ENCODE assay signal across 1 cellular context in genomic region chr7:1105189-1105588, GRCh38.
TF ChIP-seq lines count a peak whose summit lies in the region.

No MANE protein-coding gene starts in this region.

TF ChIP-seq in GM23338, 12 proteins besides CTCF, POLR2A, EP300 and RAD21 (continued from another document):
- TF ChIP-seq ZNF462 (CRISPR knock-in tag; IDR thresholded peaks at IDR 0.05) (no peak), REST (IDR thresholded peaks at IDR 0.05; ENCODE audit: unreplicated experiment) (no peak), STAT1 (IDR thresholded peaks at IDR 0.05; ENCODE audit: unreplicated experiment) (no peak), POLR2AphosphoS5 (IDR thresholded peaks at IDR 0.05; ENCODE audit: low read depth) (no peak), NANOG (IDR thresholded peaks at IDR 0.05; ENCODE audit: borderline replicate concordance) (no peak), EZH2phosphoT487 (IDR thresholded peaks at IDR 0.05; ENCODE audit: unreplicated experiment) (no peak), CREB1 (CRISPR knock-in tag; IDR thresholded peaks at IDR 0.05; ENCODE audit: low read depth) (no peak), ETS1 (IDR thresholded peaks at IDR 0.05) (no peak), JUNB (IDR thresholded peaks at IDR 0.05; ENCODE audit: unreplicated experiment) (no peak), ZNF114 (CRISPR knock-in tag; IDR thresholded peaks at IDR 0.05) (no peak)
